Comparison of ENCODE assay signal across 1 cellular context in the genomic region with DNA sequence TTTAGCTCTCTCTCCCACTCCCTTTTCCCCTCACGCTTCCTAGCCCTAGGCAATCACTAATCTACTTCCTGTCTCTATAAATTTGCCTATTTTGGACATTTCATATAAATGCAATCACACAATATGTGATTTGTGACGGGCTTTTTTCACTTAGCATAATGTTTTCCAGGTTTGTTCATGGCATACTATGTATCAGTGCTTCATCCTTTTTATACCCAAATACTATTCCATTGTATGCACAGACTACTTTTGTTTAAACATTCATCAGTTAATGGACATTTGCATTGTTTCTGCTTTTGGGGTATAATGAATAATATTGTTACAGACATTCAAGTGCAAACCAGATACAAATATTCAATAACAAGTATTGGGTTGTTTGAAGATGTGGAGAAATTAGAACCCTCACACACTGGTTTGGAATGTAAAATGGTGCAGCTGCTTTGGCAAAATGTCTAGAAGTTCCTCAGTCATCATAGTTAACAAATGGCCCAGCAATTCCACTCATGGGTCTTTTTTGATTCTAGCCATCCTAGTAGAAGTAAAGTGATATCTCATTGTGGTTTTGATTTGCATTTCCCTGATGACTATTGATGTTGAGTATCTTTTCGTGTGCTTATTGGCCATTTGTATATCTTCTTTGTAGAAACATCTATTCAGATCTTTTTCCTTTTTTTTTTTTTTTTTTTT.
TF ChIP-seq lines count a peak whose summit lies in the region.

No MANE protein-coding gene starts in this region.

TF ChIP-seq in HEK293, 187 proteins besides CTCF, POLR2A, EP300 and RAD21 (continued from another document):
- TF ChIP-seq, protein P1, sequence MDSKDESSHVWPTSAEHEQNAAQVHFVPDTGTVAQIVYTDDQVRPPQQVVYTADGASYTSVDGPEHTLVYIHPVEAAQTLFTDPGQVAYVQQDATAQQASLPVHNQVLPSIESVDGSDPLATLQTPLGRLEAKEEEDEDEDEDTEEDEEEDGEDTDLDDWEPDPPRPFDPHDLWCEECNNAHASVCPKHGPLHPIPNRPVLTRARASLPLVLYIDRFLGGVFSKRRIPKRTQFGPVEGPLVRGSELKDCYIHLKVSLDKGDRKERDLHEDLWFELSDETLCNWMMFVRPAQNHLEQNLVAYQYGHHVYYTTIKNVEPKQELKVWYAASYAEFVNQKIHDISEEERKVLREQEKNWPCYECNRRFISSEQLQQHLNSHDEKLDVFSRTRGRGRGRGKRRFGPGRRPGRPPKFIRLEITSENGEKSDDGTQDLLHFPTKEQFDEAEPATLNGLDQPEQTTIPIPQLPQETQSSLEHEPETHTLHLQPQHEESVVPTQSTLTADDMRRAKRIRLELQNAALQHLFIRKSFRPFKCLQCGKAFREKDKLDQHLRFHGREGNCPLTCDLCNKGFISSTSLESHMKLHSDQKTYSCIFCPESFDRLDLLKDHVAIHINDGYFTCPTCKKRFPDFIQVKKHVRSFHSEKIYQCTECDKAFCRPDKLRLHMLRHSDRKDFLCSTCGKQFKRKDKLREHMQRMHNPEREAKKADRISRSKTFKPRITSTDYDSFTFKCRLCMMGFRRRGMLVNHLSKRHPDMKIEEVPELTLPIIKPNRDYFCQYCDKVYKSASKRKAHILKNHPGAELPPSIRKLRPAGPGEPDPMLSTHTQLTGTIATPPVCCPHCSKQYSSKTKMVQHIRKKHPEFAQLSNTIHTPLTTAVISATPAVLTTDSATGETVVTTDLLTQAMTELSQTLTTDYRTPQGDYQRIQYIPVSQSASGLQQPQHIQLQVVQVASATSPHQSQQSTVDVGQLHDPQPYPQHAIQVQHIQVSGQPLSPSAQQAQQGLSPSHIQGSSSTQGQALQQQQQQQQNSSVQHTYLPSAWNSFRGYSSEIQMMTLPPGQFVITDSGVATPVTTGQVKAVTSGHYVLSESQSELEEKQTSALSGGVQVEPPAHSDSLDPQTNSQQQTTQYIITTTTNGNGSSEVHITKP (tag by site-specific recombination; IDR thresholded peaks at IDR 0.05) = no peak
